ENCODE assay signal across 12 cellular contexts in the genomic region with DNA sequence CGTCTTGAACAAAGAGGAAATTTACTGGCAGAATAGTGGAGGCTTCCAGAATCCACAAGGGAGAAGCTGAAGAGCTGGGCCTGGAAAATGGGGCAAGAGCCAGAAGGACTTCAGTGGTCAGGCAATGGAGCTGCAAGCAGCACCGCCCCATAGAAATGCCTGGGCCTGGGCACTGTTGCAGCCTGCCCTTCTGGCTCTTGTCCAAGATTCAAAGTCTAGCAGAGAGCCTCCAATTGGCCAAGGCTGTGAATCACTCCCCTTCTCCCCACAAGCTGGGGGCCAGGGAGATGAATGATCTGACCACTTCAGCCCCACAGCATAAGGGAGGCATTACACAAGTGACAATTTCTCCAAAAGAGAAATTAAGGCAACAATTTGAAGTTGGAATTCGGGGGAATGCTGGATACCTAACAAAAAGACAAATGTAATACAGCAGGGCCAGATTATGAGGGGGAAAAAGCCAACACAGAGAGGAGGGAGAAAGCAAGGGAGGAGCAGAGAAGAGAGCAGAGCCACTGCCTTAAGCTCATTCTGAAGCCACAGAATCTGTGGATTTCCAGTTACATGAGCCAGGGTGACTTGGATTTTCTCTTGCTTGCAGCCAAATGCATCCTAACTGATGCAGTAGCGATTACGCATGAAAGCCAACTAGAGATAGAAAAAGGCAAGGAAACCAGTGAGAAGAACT.
DNase-seq lines count a peak whose midpoint lies in the region; ATAC-seq and TF ChIP-seq lines count a peak whose summit lies in the region.
"Had no signal": no experiment of that assay in that cellular context is flagged by ENCODE, and none has a peak within 500 bp of the region (broad histone marks: within the 10 kb centered on the region; RNA-seq: fewer than 3 reads in every experiment).

No MANE protein-coding gene starts in this region.

- no peaks in the 10 kb centered on the region for H3K27me3 ChIP-seq in GM23338 (ENCODE audit: insufficient read depth)
- H3K27me3 ChIP-seq in colonic mucosa: no peaks in the 10 kb centered on the region
- no peaks in the 10 kb centered on the region for H3K27me3 ChIP-seq in effector memory CD4-positive, alpha-beta T cell (replicated peaks; ENCODE audit: control insufficient read depth, insufficient read depth, low read length, poor library complexity, severe bottlenecking)
- H3K27me3 ChIP-seq: brain microvascular endothelial cell had no signal

- ATAC-seq in GM23338: no peak

- H3K27me3 Mint-ChIP-seq in GM23338 (ENCODE audit: insufficient read depth, low read depth, poor library complexity): peaks cover 9% of the 10 kb centered on the region

- H3K36me3 Mint-ChIP-seq in GM23338 (ENCODE audit: low read depth): peaks cover 32% of the 10 kb centered on the region

- peaks cover 18% of the 10 kb centered on the region; the same call in 1 of the 2 replicates for H3K36me3 ChIP-seq in GM23338 (ENCODE audit: insufficient read depth)
- no peaks in the 10 kb centered on the region for H3K36me3 ChIP-seq in colonic mucosa
- no peaks in the 10 kb centered on the region for H3K36me3 ChIP-seq in effector memory CD4-positive, alpha-beta T cell (ENCODE audit: control insufficient read depth, insufficient read depth, low read length)
- H3K36me3 ChIP-seq: brain microvascular endothelial cell had no signal

- no peaks in the 10 kb centered on the region for H3K9me3 ChIP-seq in colonic mucosa
- no peaks in the 10 kb centered on the region for H3K9me3 ChIP-seq in effector memory CD4-positive, alpha-beta T cell (ENCODE audit: control insufficient read depth, low read length)

- peak overlapping the region; percentile 87 for H2AFZ ChIP-seq in GM23338

- no peak overlapping the region for H3K4me2 ChIP-seq in GM23338

- H3K4me1 ChIP-seq in GM23338 (ENCODE audit: insufficient read depth): peaks cover 5% of the 10 kb centered on the region; the same call in 1 of the 2 replicates
- H3K4me1 ChIP-seq in colonic mucosa: no peaks in the 10 kb centered on the region
- H3K4me1 ChIP-seq in effector memory CD4-positive, alpha-beta T cell (ENCODE audit: control insufficient read depth, insufficient read depth, low read length, poor library complexity, severe bottlenecking): no peaks in the 10 kb centered on the region

- no peak overlapping the region for H3K4me3 Mint-ChIP-seq in GM23338
- H3K4me3 Mint-ChIP-seq: neural crest cell had no signal

- no peak overlapping the region for H3K27ac ChIP-seq in GM23338 (ENCODE audit: low read depth)
- no peak overlapping the region for H3K27ac ChIP-seq in colonic mucosa
- no peak overlapping the region for H3K27ac ChIP-seq in effector memory CD4-positive, alpha-beta T cell (ENCODE audit: insufficient read depth, low read length, poor library complexity, severe bottlenecking)
- H3K27ac ChIP-seq: brain microvascular endothelial cell had no signal

- peaks cover 39% of the 10 kb centered on the region for H3K9me3 Mint-ChIP-seq in GM23338

- no peak for DNase-seq in GM23338 (ENCODE audit: low spot score)
- peak; percentile 46 for DNase-seq in NCI-H446 treated with DMSO at 0.1 percent for 48 hours (lab: John Stamatoyannopoulos, UW)
- DNase-seq in colonic mucosa: peak; percentile 51
- peak; percentile 15 for DNase-seq in midbrain (lab: John Stamatoyannopoulos, UW)
- no peak for DNase-seq in NCI-H1048 (lab: John Stamatoyannopoulos, UW)
- no peak for DNase-seq in AG08396 (ENCODE audit: low spot score)
- DNase-seq in DMS79 treated with DMSO at 0.1 percent for 48 hours (lab: John Stamatoyannopoulos, UW): no peak
- no peak for DNase-seq in effector memory CD4-positive, alpha-beta T cell
- DNase-seq: activated T-cell treated with anti-CD3 and anti-CD28 coated beads, Interleukin-2, amount 50 U/mL, for 1 hour; brain microvascular endothelial cell; RPMI8226 had no signal

- no peaks in the 10 kb centered on the region for H3K79me2 ChIP-seq in GM23338 (replicated peaks; ENCODE audit: insufficient read depth)

- peaks cover 8% of the 10 kb centered on the region; the same call in 1 of the 2 replicates for H3K9me2 ChIP-seq in GM23338 (ENCODE audit: insufficient read depth)

- no peaks in the 10 kb centered on the region for H4K20me1 ChIP-seq in GM23338 (replicated peaks; ENCODE audit: insufficient read depth)

- intact Hi-C loops in colonic mucosa (cut with DNase I): no loop called here

- no peaks in the 10 kb centered on the region for H3F3A ChIP-seq in GM23338 (replicated peaks; ENCODE audit: low read depth)

- no peak overlapping the region for H3K9ac ChIP-seq in colonic mucosa (ENCODE audit: low read depth in 2 of 2, low read length in 2 of 2)

- no peak for TF ChIP-seq CTCF in GM23338 (conservative IDR thresholded peaks at IDR 0.05; ENCODE audit: low read depth in 2 of 2)
- TF ChIP-seq CTCF in colonic mucosa (IDR thresholded peaks at IDR 0.05): no peak

- H3K4me3 ChIP-seq in GM23338 (no peak overlapping the region), colonic mucosa (no peak overlapping the region)
- no peak overlapping the region for H3K4me3 ChIP-seq in effector memory CD4-positive, alpha-beta T cell (ENCODE audit: insufficient read depth, low read depth, low read length, poor library complexity, severe bottlenecking)

- no peak overlapping the region for H3K27ac Mint-ChIP-seq in GM23338

- peaks cover 2% of the 10 kb centered on the region; the same call in 2 of the 3 replicates for H3K4me1 Mint-ChIP-seq in GM23338
- H3K4me1 Mint-ChIP-seq: neural crest cell had no signal

TF ChIP-seq in GM23338, 12 proteins besides CTCF, POLR2A, EP300 and RAD21:
- TF ChIP-seq, protein P1, sequence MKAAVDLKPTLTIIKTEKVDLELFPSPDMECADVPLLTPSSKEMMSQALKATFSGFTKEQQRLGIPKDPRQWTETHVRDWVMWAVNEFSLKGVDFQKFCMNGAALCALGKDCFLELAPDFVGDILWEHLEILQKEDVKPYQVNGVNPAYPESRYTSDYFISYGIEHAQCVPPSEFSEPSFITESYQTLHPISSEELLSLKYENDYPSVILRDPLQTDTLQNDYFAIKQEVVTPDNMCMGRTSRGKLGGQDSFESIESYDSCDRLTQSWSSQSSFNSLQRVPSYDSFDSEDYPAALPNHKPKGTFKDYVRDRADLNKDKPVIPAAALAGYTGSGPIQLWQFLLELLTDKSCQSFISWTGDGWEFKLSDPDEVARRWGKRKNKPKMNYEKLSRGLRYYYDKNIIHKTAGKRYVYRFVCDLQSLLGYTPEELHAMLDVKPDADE (IDR thresholded peaks at IDR 0.05): no peak
- TF ChIP-seq, protein P2, sequence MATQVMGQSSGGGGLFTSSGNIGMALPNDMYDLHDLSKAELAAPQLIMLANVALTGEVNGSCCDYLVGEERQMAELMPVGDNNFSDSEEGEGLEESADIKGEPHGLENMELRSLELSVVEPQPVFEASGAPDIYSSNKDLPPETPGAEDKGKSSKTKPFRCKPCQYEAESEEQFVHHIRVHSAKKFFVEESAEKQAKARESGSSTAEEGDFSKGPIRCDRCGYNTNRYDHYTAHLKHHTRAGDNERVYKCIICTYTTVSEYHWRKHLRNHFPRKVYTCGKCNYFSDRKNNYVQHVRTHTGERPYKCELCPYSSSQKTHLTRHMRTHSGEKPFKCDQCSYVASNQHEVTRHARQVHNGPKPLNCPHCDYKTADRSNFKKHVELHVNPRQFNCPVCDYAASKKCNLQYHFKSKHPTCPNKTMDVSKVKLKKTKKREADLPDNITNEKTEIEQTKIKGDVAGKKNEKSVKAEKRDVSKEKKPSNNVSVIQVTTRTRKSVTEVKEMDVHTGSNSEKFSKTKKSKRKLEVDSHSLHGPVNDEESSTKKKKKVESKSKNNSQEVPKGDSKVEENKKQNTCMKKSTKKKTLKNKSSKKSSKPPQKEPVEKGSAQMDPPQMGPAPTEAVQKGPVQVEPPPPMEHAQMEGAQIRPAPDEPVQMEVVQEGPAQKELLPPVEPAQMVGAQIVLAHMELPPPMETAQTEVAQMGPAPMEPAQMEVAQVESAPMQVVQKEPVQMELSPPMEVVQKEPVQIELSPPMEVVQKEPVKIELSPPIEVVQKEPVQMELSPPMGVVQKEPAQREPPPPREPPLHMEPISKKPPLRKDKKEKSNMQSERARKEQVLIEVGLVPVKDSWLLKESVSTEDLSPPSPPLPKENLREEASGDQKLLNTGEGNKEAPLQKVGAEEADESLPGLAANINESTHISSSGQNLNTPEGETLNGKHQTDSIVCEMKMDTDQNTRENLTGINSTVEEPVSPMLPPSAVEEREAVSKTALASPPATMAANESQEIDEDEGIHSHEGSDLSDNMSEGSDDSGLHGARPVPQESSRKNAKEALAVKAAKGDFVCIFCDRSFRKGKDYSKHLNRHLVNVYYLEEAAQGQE (IDR thresholded peaks at IDR 0.05; ENCODE audit: unreplicated experiment): no peak
- TF ChIP-seq EZH2 (IDR thresholded peaks at IDR 0.05; ENCODE audit: low read depth, unreplicated experiment) (no peak), CREB1 (CRISPR knock-in tag; IDR thresholded peaks at IDR 0.05; ENCODE audit: low read depth) (no peak), ZNF114 (CRISPR knock-in tag; IDR thresholded peaks at IDR 0.05) (no peak), POLR2AphosphoS5 (IDR thresholded peaks at IDR 0.05; ENCODE audit: low read depth) (no peak)

Comparison
In these comparisons a context has a peak if more than half of its experiments do, and no peak if none do; other contexts are left out.
1. DNase-seq: peak in NCI-H446 treated with DMSO at 0.1 percent for 48 hours (single experiment), colonic mucosa (single experiment) and midbrain (single experiment); none in GM23338 (single experiment), NCI-H1048 (single experiment), AG08396 (single experiment), DMS79 treated with DMSO at 0.1 percent for 48 hours (single experiment) and effector memory CD4-positive, alpha-beta T cell (0 of 3).